ENCODE assay signal across 14 cellular contexts in the genomic region with DNA sequence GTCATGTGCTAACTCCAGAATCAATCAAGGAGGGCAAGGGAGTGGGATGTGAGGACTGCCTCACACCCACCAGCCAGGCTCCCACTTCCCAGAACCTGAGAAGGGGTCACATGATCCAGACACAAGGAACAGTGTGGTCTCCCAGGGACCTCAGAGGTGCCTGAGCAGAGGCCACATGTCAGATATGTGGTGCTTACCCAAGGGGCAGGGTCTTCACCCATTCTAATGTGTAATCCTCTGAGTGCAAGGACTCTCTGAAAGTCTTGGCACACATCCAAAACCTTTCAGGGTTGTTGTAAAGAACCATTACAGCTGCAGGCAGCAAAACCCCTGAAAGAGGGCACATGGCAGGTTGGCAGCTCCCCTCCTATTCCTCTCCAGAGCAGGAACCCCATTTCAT.
"Had no signal": no experiment of that assay in that cellular context is flagged by ENCODE, and none has a peak within 500 bp of the region (broad histone marks: within the 10 kb centered on the region; RNA-seq: fewer than 3 reads in every experiment).

No MANE protein-coding gene starts in this region.

- H3K27me3 Mint-ChIP-seq: activated CD4-positive, alpha-beta memory T cell treated with anti-CD3 and anti-CD28 coated beads, Interleukin-2, amount 10 ng/mL, durations not matched to agents 7 days and 5 days; activated naive CD8-positive, alpha-beta T cell treated with anti-CD3 and anti-CD28 coated beads, Interleukin-2, amount 10 ng/mL, durations not matched to agents 7 days and 5 days; naive thymus-derived CD8-positive, alpha-beta T cell had no signal

- H3K27ac Mint-ChIP-seq: activated CD4-positive, alpha-beta memory T cell treated with anti-CD3 and anti-CD28 coated beads, Interleukin-2, amount 10 ng/mL, durations not matched to agents 7 days and 5 days; activated naive CD8-positive, alpha-beta T cell treated with anti-CD3 and anti-CD28 coated beads, Interleukin-2, amount 10 ng/mL, durations not matched to agents 7 days and 5 days; naive thymus-derived CD8-positive, alpha-beta T cell had no signal

- H3K4me3 Mint-ChIP-seq: activated CD4-positive, alpha-beta memory T cell treated with anti-CD3 and anti-CD28 coated beads, Interleukin-2, amount 10 ng/mL, durations not matched to agents 7 days and 5 days; activated naive CD8-positive, alpha-beta T cell treated with anti-CD3 and anti-CD28 coated beads, Interleukin-2, amount 10 ng/mL, durations not matched to agents 7 days and 5 days; naive thymus-derived CD8-positive, alpha-beta T cell had no signal

- H3K36me3 Mint-ChIP-seq: activated naive CD8-positive, alpha-beta T cell treated with anti-CD3 and anti-CD28 coated beads, Interleukin-2, amount 10 ng/mL, durations not matched to agents 7 days and 5 days; naive thymus-derived CD8-positive, alpha-beta T cell had no signal

- H3K4me3 ChIP-seq: mucosa of descending colon, right atrium auricular region, smooth muscle cell, uterus had no signal

- H3K36me3 ChIP-seq: right atrium auricular region, uterus had no signal

- H3K9me3 ChIP-seq: mucosa of descending colon, right atrium auricular region, uterus had no signal

- H3K4me1 ChIP-seq: right atrium auricular region, uterus had no signal

- DNase-seq: activated CD4-positive, alpha-beta memory T cell treated with anti-CD3 and anti-CD28 coated beads, Interleukin-2, amount 10 ng/mL, durations not matched to agents 7 days and 5 days; activated CD8-positive, alpha-beta memory T cell treated with anti-CD3 and anti-CD28 coated beads, Interleukin-2, amount 50 U/mL, for 4 hours; activated naive CD8-positive, alpha-beta T cell treated with anti-CD3 and anti-CD28 coated beads, Interleukin-2, amount 10 ng/mL, durations not matched to agents 7 days and 5 days; anterior cingulate cortex; cerebellar nuclear complex; dermis blood vessel endothelial cell; foreskin fibroblast; glutamatergic neuron; left colon; mucosa of descending colon; naive thymus-derived CD8-positive, alpha-beta T cell; uterus had no signal

- H3K27me3 ChIP-seq: right atrium auricular region, uterus had no signal

- H3K4me1 Mint-ChIP-seq: activated CD4-positive, alpha-beta memory T cell treated with anti-CD3 and anti-CD28 coated beads, Interleukin-2, amount 10 ng/mL, durations not matched to agents 7 days and 5 days; activated naive CD8-positive, alpha-beta T cell treated with anti-CD3 and anti-CD28 coated beads, Interleukin-2, amount 10 ng/mL, durations not matched to agents 7 days and 5 days had no signal
